ENCODE assay signal across 9 cellular contexts in the genomic region with DNA sequence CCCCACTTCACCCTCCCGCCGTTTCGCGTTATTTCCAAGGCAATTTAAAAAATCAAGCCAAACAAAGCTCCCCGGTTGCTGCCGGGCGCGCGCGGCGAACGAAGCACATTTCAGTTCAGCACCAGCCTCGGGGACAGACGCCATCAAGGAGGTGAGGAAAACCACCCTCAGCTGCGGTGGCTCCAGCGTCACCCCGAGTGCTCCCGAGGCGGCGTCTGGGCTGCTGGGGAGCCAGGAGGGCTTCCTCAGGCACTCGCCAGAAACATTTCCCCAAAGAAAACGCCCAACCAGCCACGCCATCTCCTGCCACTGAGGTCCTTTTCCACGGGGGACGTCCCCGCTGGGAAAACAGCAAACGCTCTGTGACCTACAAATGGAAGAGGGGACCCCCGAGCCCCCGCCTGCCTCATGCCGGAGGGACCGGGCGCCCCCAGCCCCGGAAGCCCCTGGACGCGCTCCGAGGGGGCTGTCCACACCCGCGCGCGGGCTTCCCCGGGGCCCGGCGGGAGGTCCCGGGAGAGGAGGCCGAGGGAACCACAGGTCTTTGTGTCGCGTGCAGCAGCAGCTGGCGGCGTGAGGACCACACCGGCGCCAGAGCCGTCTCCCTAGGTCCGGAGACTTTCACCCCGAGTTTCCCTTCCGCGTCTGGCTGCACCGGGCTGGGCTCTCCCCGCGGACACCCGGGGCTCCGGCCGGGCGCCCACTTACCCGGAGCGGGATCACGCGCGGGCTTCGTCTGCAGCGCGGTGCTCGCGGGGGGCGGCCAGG. TPM values are rescaled to one million over a fixed set of nuclear protein-coding genes. Genes with fewer than 3 reads are reported as not detected.
A peak's percentile ranks its signal among the peaks of the same experiment; 100 is the strongest.
DNase-seq lines count a peak whose midpoint lies in the region; ATAC-seq, FAIRE-seq and TF ChIP-seq lines count a peak whose summit lies in the region.
"Had no signal": no experiment of that assay in that cellular context is flagged by ENCODE, and none has a peak within 500 bp of the region (broad histone marks: within the 10 kb centered on the region; RNA-seq: fewer than 3 reads in every experiment).

No MANE protein-coding gene starts in this region.

- no peaks in the 10 kb centered on the region for H3K27me3 ChIP-seq in aorta (ENCODE audit: control insufficient read depth in 1 of 2, insufficient read depth in 2 of 2, low read length in 1 of 2)

- peak overlapping the region; percentile 61 for H3K27ac Mint-ChIP-seq in osteocyte (ENCODE audit: unreplicated experiment)

- H3K36me3 ChIP-seq in aorta (ENCODE audit: control insufficient read depth in 1 of 2, insufficient read depth in 2 of 2, low read length in 1 of 2), result no peaks in the 10 kb centered on the region

- intact Hi-C loops in aorta (cut with DNase I), result loop anchor here in 1 of 2 donors (10.0 kb wide), 1 partner anchor 64 kb away; no protein-coding TSS in a partner anchor

- peaks cover 18% of the 10 kb centered on the region for H3K4me1 Mint-ChIP-seq in osteocyte (ENCODE audit: unreplicated experiment)

- peaks cover 2% of the 10 kb centered on the region for H3K36me3 Mint-ChIP-seq in osteocyte (ENCODE audit: unreplicated experiment)

- H3K27me3 Mint-ChIP-seq in osteocyte (ENCODE audit: unreplicated experiment), result peaks cover 54% of the 10 kb centered on the region

- peak; percentile 28 for DNase-seq in GM04504 (ENCODE audit: low read depth)
- peak; percentile 46 for DNase-seq in activated gamma-delta T cell treated with Interleukin-2 at 50 U/mL for 16 hours
- peak; percentile 52 to 61 for DNase-seq in frontal cortex (ENCODE audit: low spot score in 2 of 2)
- DNase-seq in osteocyte (ENCODE audit: extremely low spot score, unreplicated experiment), result peak; percentile 85
- peak; percentile 68 to 84 for DNase-seq in aorta

- no peaks in the 10 kb centered on the region for H3K9me3 Mint-ChIP-seq in osteocyte (ENCODE audit: unreplicated experiment)

- H3K4me3 ChIP-seq in aorta (ENCODE audit: low read length in 2 of 2), result peak overlapping the region; percentile 4 to 53

- no peak overlapping the region for H3K27ac ChIP-seq in aorta (ENCODE audit: low read depth in 1 of 2, low read length in 2 of 2)
- H3K27ac ChIP-seq: epithelial cell of prostate had no signal

- no peak for TF ChIP-seq CTCF in osteocyte (IDR thresholded peaks at IDR 0.05)

- no peaks in the 10 kb centered on the region for H3K4me1 ChIP-seq in aorta (ENCODE audit: control insufficient read depth in 1 of 2, insufficient read depth in 2 of 2, low read length in 2 of 2)

- ATAC-seq in HG02798 (IDR thresholded peaks at IDR 0.05; ENCODE audit: poor library complexity, unreplicated experiment), result peak; percentile 63
- ATAC-seq in aorta (ENCODE audit: low FRiP score), result peak; percentile 78
- no peak for ATAC-seq in HG03469 (IDR thresholded peaks at IDR 0.05; ENCODE audit: unreplicated experiment)

- WGBS in aorta, 2 donors, result 1% methylated on average over 60 to 74 of the region's 74 CpGs

- peak overlapping the region; percentile 86 for H3K4me3 Mint-ChIP-seq in osteocyte (ENCODE audit: unreplicated experiment)

- no peaks in the 10 kb centered on the region for H3K9me3 ChIP-seq in aorta (ENCODE audit: control insufficient read depth, low read length)

- FAIRE-seq in frontal cortex (lab: Jason Lieb, UNC), result no peak

TF ChIP-seq in PFSK-1, 5 proteins besides CTCF, POLR2A, EP300 and RAD21:
- TF ChIP-seq SIN3A (IDR thresholded peaks at IDR 0.05; ENCODE audit: borderline replicate concordance, insufficient read depth, low read length) (peak; percentile 80; the same call in 1 of the 2 replicates), POLR2AphosphoS5 (IDR thresholded peaks at IDR 0.05; ENCODE audit: low read depth, low read length) (no peak), TAF1 (IDR thresholded peaks at IDR 0.05; ENCODE audit: borderline replicate concordance, insufficient read depth, low read length) (no peak), FOXP2 (optimal IDR thresholded peaks at IDR 0.05; ENCODE audit: borderline replicate concordance, extremely low read depth, extremely low read length, insufficient read depth) (no peak)
- TF ChIP-seq, protein P1, sequence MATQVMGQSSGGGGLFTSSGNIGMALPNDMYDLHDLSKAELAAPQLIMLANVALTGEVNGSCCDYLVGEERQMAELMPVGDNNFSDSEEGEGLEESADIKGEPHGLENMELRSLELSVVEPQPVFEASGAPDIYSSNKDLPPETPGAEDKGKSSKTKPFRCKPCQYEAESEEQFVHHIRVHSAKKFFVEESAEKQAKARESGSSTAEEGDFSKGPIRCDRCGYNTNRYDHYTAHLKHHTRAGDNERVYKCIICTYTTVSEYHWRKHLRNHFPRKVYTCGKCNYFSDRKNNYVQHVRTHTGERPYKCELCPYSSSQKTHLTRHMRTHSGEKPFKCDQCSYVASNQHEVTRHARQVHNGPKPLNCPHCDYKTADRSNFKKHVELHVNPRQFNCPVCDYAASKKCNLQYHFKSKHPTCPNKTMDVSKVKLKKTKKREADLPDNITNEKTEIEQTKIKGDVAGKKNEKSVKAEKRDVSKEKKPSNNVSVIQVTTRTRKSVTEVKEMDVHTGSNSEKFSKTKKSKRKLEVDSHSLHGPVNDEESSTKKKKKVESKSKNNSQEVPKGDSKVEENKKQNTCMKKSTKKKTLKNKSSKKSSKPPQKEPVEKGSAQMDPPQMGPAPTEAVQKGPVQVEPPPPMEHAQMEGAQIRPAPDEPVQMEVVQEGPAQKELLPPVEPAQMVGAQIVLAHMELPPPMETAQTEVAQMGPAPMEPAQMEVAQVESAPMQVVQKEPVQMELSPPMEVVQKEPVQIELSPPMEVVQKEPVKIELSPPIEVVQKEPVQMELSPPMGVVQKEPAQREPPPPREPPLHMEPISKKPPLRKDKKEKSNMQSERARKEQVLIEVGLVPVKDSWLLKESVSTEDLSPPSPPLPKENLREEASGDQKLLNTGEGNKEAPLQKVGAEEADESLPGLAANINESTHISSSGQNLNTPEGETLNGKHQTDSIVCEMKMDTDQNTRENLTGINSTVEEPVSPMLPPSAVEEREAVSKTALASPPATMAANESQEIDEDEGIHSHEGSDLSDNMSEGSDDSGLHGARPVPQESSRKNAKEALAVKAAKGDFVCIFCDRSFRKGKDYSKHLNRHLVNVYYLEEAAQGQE (IDR thresholded peaks at IDR 0.05; ENCODE audit: insufficient read depth in 1 of 2, low read depth in 2 of 2, low read length in 2 of 2), result peak; percentile 94 to 95

RNA-seq across cellular contexts. Expression of a gene that starts 0.4 kb away (rescaled TPM):
- polyA plus RNA-seq in PFSK-1 (2012; ENCODE audit: insufficient read length, low read depth), result 1.9 TPM
- total RNA-seq in frontal cortex (31.0 TPM), osteocyte (0.34 and 0.83 TPM in 2 replicates), aorta (under 1 TPM; 0.55 to 0.69 TPM)
- polyA plus RNA-seq in aorta, result 1 to 10 TPM in 1 of 2 donors, under 1 TPM in 1; 0.23 to 4.4 TPM

Comparison
In these comparisons a context has a peak if more than half of its experiments do, and no peak if none do; other contexts are left out.
1. DNase-seq: peak in every context shown above with its lines; median percentile 85 in osteocyte; 76 in aorta; 56 in frontal cortex; 46 in activated gamma-delta T cell treated with Interleukin-2 at 50 U/mL for 16 hours; 28 in GM04504.
2. RNA of a gene that starts 0.4 kb away (total RNA-seq): 31.0 TPM in frontal cortex (single experiment); 0.34 to 0.83 TPM in osteocyte and 0.55 to 0.69 TPM in aorta; every median in the first group is over 10 times any median in the second.